Comparison of ENCODE assay signal across 1 cellular context in genomic region chr12:138898-139534, GRCh38.
TF ChIP-seq lines count a peak whose summit lies in the region.

No MANE protein-coding gene starts in this region.

TF ChIP-seq in WTC11, 78 proteins besides CTCF, POLR2A, EP300 and RAD21 (continued from another document):
- TF ChIP-seq, protein P1, sequence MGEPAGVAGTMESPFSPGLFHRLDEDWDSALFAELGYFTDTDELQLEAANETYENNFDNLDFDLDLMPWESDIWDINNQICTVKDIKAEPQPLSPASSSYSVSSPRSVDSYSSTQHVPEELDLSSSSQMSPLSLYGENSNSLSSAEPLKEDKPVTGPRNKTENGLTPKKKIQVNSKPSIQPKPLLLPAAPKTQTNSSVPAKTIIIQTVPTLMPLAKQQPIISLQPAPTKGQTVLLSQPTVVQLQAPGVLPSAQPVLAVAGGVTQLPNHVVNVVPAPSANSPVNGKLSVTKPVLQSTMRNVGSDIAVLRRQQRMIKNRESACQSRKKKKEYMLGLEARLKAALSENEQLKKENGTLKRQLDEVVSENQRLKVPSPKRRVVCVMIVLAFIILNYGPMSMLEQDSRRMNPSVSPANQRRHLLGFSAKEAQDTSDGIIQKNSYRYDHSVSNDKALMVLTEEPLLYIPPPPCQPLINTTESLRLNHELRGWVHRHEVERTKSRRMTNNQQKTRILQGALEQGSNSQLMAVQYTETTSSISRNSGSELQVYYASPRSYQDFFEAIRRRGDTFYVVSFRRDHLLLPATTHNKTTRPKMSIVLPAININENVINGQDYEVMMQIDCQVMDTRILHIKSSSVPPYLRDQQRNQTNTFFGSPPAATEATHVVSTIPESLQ (CRISPR knock-in tag; IDR thresholded peaks at IDR 0.05) = no peak
- TF ChIP-seq ZNF121 (CRISPR knock-in tag; IDR thresholded peaks at IDR 0.05) (no peak), GTF2I (CRISPR knock-in tag; conservative IDR thresholded peaks at IDR 0.05) (no peak), FOXJ3 (CRISPR knock-in tag; IDR thresholded peaks at IDR 0.05; ENCODE audit: borderline replicate concordance) (no peak), MXD4 (CRISPR knock-in tag; IDR thresholded peaks at IDR 0.05; ENCODE audit: borderline replicate concordance) (no peak), NR2C2 (CRISPR knock-in tag; IDR thresholded peaks at IDR 0.05) (no peak)
